8 cellular contexts compared by ENCODE assay signal in the genomic region with DNA sequence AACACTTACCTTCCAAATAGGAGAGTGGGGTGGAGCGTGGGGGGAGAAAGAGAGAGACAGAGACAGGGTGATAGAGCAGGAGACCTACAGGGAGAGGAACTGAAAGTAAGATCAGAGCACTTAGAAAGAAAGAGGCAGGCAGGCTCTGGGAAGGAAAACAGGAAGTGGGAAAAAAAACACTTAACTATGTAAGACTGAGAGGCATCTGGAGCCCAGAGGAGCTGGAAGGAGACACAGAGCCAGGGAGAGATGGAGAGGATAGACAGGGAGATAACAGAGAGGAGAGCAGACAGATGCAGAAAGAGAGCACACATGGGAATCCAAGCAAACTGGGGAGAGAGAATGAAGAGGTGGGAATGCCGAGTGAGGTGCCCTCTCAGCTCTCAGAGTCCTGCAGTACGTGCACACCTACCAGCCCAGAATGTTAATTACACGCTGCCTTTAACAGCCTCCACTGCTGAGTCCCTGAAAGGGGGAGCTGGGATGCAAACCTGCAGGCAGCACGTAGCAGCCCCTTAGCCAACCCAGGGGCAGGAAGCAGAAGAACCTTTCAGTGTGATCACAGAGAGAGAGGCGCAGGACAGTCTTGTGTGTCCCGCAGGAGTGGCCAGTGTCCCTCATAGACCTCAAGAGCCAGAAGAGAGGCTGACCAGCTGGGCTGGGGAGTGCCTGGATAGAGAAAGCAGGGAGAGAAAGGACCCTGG.
DNase-seq lines count a peak whose midpoint lies in the region; ATAC-seq and TF ChIP-seq lines count a peak whose summit lies in the region.

No MANE protein-coding gene starts in this region.

- H3K4me1 Mint-ChIP-seq in activated T-cell treated with anti-CD3 and anti-CD28 coated beads, Interleukin-2, amount 50 U/mL, for 4 hours (ENCODE audit: low read depth), result peaks cover 11% of the 10 kb centered on the region
- peaks cover 20% of the 10 kb centered on the region for H3K4me1 Mint-ChIP-seq in stimulated activated naive CD8-positive, alpha-beta T cell treated with anti-CD3 and anti-CD28 coated beads, Interleukin-15, amount 100 ng/mL, for 72 hours
- H3K4me1 Mint-ChIP-seq in CD4-positive, alpha-beta T cell (ENCODE audit: low read depth), result peaks cover 13% of the 10 kb centered on the region

- H3K27ac ChIP-seq in CD4-positive, alpha-beta T cell (ENCODE audit: low read depth, low read length), result no peak overlapping the region

- POLR2A ChIA-PET in CD4-positive, alpha-beta T cell (lab: Charles Lee), result interaction anchor here (1.4 kb wide), 1 partner anchor 14 kb away, joined by 3 read pairs; no protein-coding TSS in a partner anchor

- peak overlapping the region; percentile 13 to 84 for H3K27ac Mint-ChIP-seq in stimulated activated naive CD8-positive, alpha-beta T cell treated with anti-CD3 and anti-CD28 coated beads, Interleukin-15, amount 100 ng/mL, for 72 hours
- no peak overlapping the region for H3K27ac Mint-ChIP-seq in CD4-positive, alpha-beta T cell

- no peaks in the 10 kb centered on the region for H3K27me3 Mint-ChIP-seq in activated T-cell treated with anti-CD3 and anti-CD28 coated beads, Interleukin-2, amount 50 U/mL, for 4 hours (ENCODE audit: low read depth)
- peaks cover 10% of the 10 kb centered on the region for H3K27me3 Mint-ChIP-seq in stimulated activated naive CD8-positive, alpha-beta T cell treated with anti-CD3 and anti-CD28 coated beads, Interleukin-15, amount 100 ng/mL, for 72 hours
- H3K27me3 Mint-ChIP-seq in CD4-positive, alpha-beta T cell, result no peaks in the 10 kb centered on the region

- ATAC-seq in activated T-cell treated with anti-CD3 and anti-CD28 coated beads, Interleukin-2, amount 50 U/mL, for 4 hours, result no peak
- ATAC-seq in HG03039 (IDR thresholded peaks at IDR 0.05; ENCODE audit: unreplicated experiment), result peak; percentile 57
- peak; percentile 69 for ATAC-seq in left ventricle myocardium superior
- no peak for ATAC-seq in stimulated activated naive CD8-positive, alpha-beta T cell treated with anti-CD3 and anti-CD28 coated beads, Interleukin-15, amount 100 ng/mL, for 72 hours
- ATAC-seq in CD4-positive, alpha-beta T cell (ENCODE audit: poor library complexity), result no peak

- intact Hi-C loops in left ventricle myocardium superior (cut with micrococcal nuclease), result no loop called here
- intact Hi-C loops in CD4-positive, alpha-beta T cell (cut with DNase I, micrococcal nuclease), result no loop called here

- H3K4me3 Mint-ChIP-seq in activated T-cell treated with anti-CD3 and anti-CD28 coated beads, Interleukin-2, amount 50 U/mL, for 4 hours, result peak overlapping the region; percentile 6
- peak overlapping the region in 1 of 2 donors; percentile 45 for H3K4me3 Mint-ChIP-seq in stimulated activated naive CD8-positive, alpha-beta T cell treated with anti-CD3 and anti-CD28 coated beads, Interleukin-15, amount 100 ng/mL, for 72 hours
- no peak overlapping the region for H3K4me3 Mint-ChIP-seq in CD4-positive, alpha-beta T cell

- CTCF ChIA-PET in CD4-positive, alpha-beta T cell (lab: Charles Lee), result no interaction called here

- no peaks in the 10 kb centered on the region for H3K36me3 Mint-ChIP-seq in activated T-cell treated with anti-CD3 and anti-CD28 coated beads, Interleukin-2, amount 50 U/mL, for 4 hours (ENCODE audit: insufficient read depth)
- no peaks in the 10 kb centered on the region for H3K36me3 Mint-ChIP-seq in CD4-positive, alpha-beta T cell (ENCODE audit: low read depth)

- no peak for DNase-seq in activated T-cell treated with anti-CD3 and anti-CD28 coated beads, Interleukin-2, amount 50 U/mL, for 4 hours
- DNase-seq in activated T-cell treated with anti-CD3 and anti-CD28 coated beads, Interleukin-2, amount 50 U/mL, for 48 hours, result no peak
- DNase-seq in SKM-1 (lab: John Stamatoyannopoulos, UW; ENCODE audit: unreplicated experiment) (peak; percentile 48), left ventricle myocardium superior (no peak), HCEC 1CT (no peak)
- DNase-seq in stimulated activated naive CD8-positive, alpha-beta T cell treated with anti-CD3 and anti-CD28 coated beads, Interleukin-15, amount 100 ng/mL, for 72 hours, result no peak
- no peak for DNase-seq in CD4-positive, alpha-beta T cell

- H3K27me3 ChIP-seq in CD4-positive, alpha-beta T cell (ENCODE audit: control insufficient read depth, insufficient read depth, low read length), result no peaks in the 10 kb centered on the region

- no peak for TF ChIP-seq CTCF in CD4-positive, alpha-beta T cell (IDR thresholded peaks at IDR 0.05)

- H3K9me3 Mint-ChIP-seq in activated T-cell treated with anti-CD3 and anti-CD28 coated beads, Interleukin-2, amount 50 U/mL, for 4 hours, result no peaks in the 10 kb centered on the region
- H3K9me3 Mint-ChIP-seq in stimulated activated naive CD8-positive, alpha-beta T cell treated with anti-CD3 and anti-CD28 coated beads, Interleukin-15, amount 100 ng/mL, for 72 hours, result no peaks in the 10 kb centered on the region
- H3K9me3 Mint-ChIP-seq in CD4-positive, alpha-beta T cell, result no peaks in the 10 kb centered on the region

- H3K9me3 ChIP-seq in CD4-positive, alpha-beta T cell (ENCODE audit: control insufficient read depth, low read length), result no peaks in the 10 kb centered on the region

Comparison
In these comparisons a context has a peak if more than half of its experiments do, and no peak if none do; other contexts are left out.
1. ATAC-seq: peak in HG03039 (single experiment) and left ventricle myocardium superior (single experiment); none in activated T-cell treated with anti-CD3 and anti-CD28 coated beads, Interleukin-2, amount 50 U/mL, for 4 hours (0 of 2), stimulated activated naive CD8-positive, alpha-beta T cell treated with anti-CD3 and anti-CD28 coated beads, Interleukin-15, amount 100 ng/mL, for 72 hours (single experiment) and CD4-positive, alpha-beta T cell (single experiment).